Comparison of ENCODE assay signal across 18 cellular contexts in genomic region chrX:12989456-12989855, GRCh38. TPM values are rescaled to one million over a fixed set of nuclear protein-coding genes. Genes with fewer than 3 reads are reported as not detected.
DNase-seq lines count a peak whose midpoint lies in the region; ATAC-seq and TF ChIP-seq lines count a peak whose summit lies in the region.
"Had no signal": no experiment of that assay in that cellular context is flagged by ENCODE, and none has a peak within 500 bp of the region (broad histone marks: within the 10 kb centered on the region; RNA-seq: fewer than 3 reads in every experiment).

No MANE protein-coding gene starts in this region.

- no peaks in the 10 kb centered on the region for H3K36me3 ChIP-seq in mammary epithelial cell (ENCODE audit: insufficient read depth, low read length)
- H3K36me3 ChIP-seq in RWPE2 (ENCODE audit: low read depth) = no peaks in the 10 kb centered on the region
- no peaks in the 10 kb centered on the region for H3K36me3 ChIP-seq in hepatocyte (replicated peaks; ENCODE audit: insufficient read depth, low read depth)
- H3K36me3 ChIP-seq in stomach = no peaks in the 10 kb centered on the region
- H3K36me3 ChIP-seq in endodermal cell (ENCODE audit: control insufficient read depth, insufficient read depth, low read length) = no peaks in the 10 kb centered on the region

- DNase-seq in mammary epithelial cell (no peak), MCF 10A (ENCODE audit: unreplicated experiment) (no peak), RWPE2 (ENCODE audit: low spot score) (no peak), hepatocyte (ENCODE audit: low spot score) (no peak), stomach (no peak), endodermal cell (no peak), NCI-H510A (lab: John Stamatoyannopoulos, UW) (no peak)
- no peak for DNase-seq in activated T-helper 1 cell treated with anti-CD3 and anti-CD28 coated beads, Interleukin-12 subunit alpha, Interleukin-12 subunit beta, Interleukin-2, Interleukin-4 antibody, amounts not matched to agents 30 ng/mL and 10 ng/mL and 1 ng/mL, durations not matched to agents 14 hours and 24 hours and 36 hours (ENCODE audit: low spot score)
- DNase-seq: AML-193; CD4-positive, CD25-positive, alpha-beta regulatory T cell; DMS79 treated with DMSO at 0.1 percent for 48 hours; GOT3; NCI-H1048; NCI-H2107; NCI-H526 treated with DMSO at 0.1 percent for 48 hours; Right ventricle myocardium superior had no signal

- in situ Hi-C loops in mammary epithelial cell (cut with MboI; ENCODE audit: low sequenced_read_pairs in 2 of 2) = no loop called here

- no peak overlapping the region for H2AFZ ChIP-seq in mammary epithelial cell (ENCODE audit: low read depth, low read length)
- no peak overlapping the region for H2AFZ ChIP-seq in hepatocyte

- peaks cover 13% of the 10 kb centered on the region for H3K27me3 Mint-ChIP-seq in MCF 10A (ENCODE audit: insufficient read depth, unreplicated experiment)
- H3K27me3 Mint-ChIP-seq in activated T-helper 1 cell treated with anti-CD3 and anti-CD28 coated beads, Interleukin-12 subunit alpha, Interleukin-12 subunit beta, Interleukin-2, Interleukin-4 antibody, amounts not matched to agents 30 ng/mL and 10 ng/mL and 1 ng/mL, durations not matched to agents 14 hours and 24 hours and 36 hours (ENCODE audit: insufficient read depth) = no peaks in the 10 kb centered on the region
- H3K27me3 Mint-ChIP-seq in endodermal cell (ENCODE audit: insufficient read depth) = peaks cover 1% of the 10 kb centered on the region
- H3K27me3 Mint-ChIP-seq: CD4-positive, CD25-positive, alpha-beta regulatory T cell had no signal

- no TSS peak for BruUV-seq in mammary epithelial cell (replicated peaks; lab: Mats Ljungman, UMichigan)
- no TSS peak for BruUV-seq in MCF 10A (replicated peaks; lab: Mats Ljungman, UMichigan)

- H3K4me3 ChIP-seq in mammary epithelial cell (replicated peaks in 1 of 3; ENCODE audit: insufficient read depth in 1 of 3, low read depth in 2 of 3, low read length in 3 of 3) (no peak overlapping the region), RWPE2 (ENCODE audit: severe bottlenecking) (no peak overlapping the region), hepatocyte (no peak overlapping the region), stomach (no peak overlapping the region), endodermal cell (ENCODE audit: low read length) (no peak overlapping the region)
- H3K4me3 ChIP-seq: K562 had no signal

- H3K27me3 ChIP-seq in mammary epithelial cell (ENCODE audit: insufficient read depth, low read length) (no peaks in the 10 kb centered on the region), RWPE2 (ENCODE audit: insufficient read depth, poor library complexity, severe bottlenecking) (no peaks in the 10 kb centered on the region), hepatocyte (no peaks in the 10 kb centered on the region), stomach (no peaks in the 10 kb centered on the region), endodermal cell (ENCODE audit: control insufficient read depth, insufficient read depth, low read length, poor library complexity, severe bottlenecking) (no peaks in the 10 kb centered on the region)

- intact Hi-C loops in mammary epithelial cell (cut with micrococcal nuclease) = no loop called here
- intact Hi-C loops in MCF 10A (cut with micrococcal nuclease) = loop anchor here (2.0 kb wide), 1 partner anchor 17 kb away; no protein-coding TSS in a partner anchor
- intact Hi-C loops in stomach (cut with DNase I; ENCODE audit: low total_unique reads) = no loop called here
- intact Hi-C loops in activated T-helper 1 cell treated with anti-CD3 and anti-CD28 coated beads, Interleukin-12 subunit alpha, Interleukin-12 subunit beta, Interleukin-2, Interleukin-4 antibody, amounts not matched to agents 30 ng/mL and 10 ng/mL and 1 ng/mL, durations not matched to agents 14 hours and 24 hours and 36 hours (cut with micrococcal nuclease) = no loop called here

- H3K27ac ChIP-seq in mammary epithelial cell (ENCODE audit: insufficient read depth, low read depth, low read length) = peak overlapping the region; percentile 38
- H3K27ac ChIP-seq in RWPE2 (ENCODE audit: poor library complexity, severe bottlenecking) = peak overlapping the region; percentile 71
- H3K27ac ChIP-seq in hepatocyte = peak overlapping the region; percentile 63
- H3K27ac ChIP-seq in stomach = peak overlapping the region in 4 of 5 donors; percentile 47 to 74 (median 54)
- H3K27ac ChIP-seq in endodermal cell (ENCODE audit: low read depth, low read length) = no peak overlapping the region
- H3K27ac ChIP-seq: HL-60 had no signal

- no peaks in the 10 kb centered on the region for H3K79me2 ChIP-seq in mammary epithelial cell (ENCODE audit: insufficient read depth, low read length)
- H3K79me2 ChIP-seq in hepatocyte = no peaks in the 10 kb centered on the region

- peak overlapping the region; percentile 52 for H3K4me2 ChIP-seq in mammary epithelial cell (ENCODE audit: insufficient read depth, low read depth, low read length)
- H3K4me2 ChIP-seq in hepatocyte = peak overlapping the region; percentile 37

- H3K9me2 ChIP-seq in hepatocyte (replicated peaks; ENCODE audit: insufficient read depth) = no peaks in the 10 kb centered on the region

- no peak for TF ChIP-seq POLR2A in stomach (IDR thresholded peaks at IDR 0.05)

- H4K20me1 ChIP-seq in mammary epithelial cell (ENCODE audit: insufficient read depth, low read length) (no peaks in the 10 kb centered on the region), hepatocyte (ENCODE audit: insufficient read depth, poor library complexity, severe bottlenecking) (no peaks in the 10 kb centered on the region)

- H3K9me3 Mint-ChIP-seq in MCF 10A (ENCODE audit: unreplicated experiment) (peaks cover 9% of the 10 kb centered on the region), endodermal cell (peaks cover 54% of the 10 kb centered on the region)
- H3K9me3 Mint-ChIP-seq in activated T-helper 1 cell treated with anti-CD3 and anti-CD28 coated beads, Interleukin-12 subunit alpha, Interleukin-12 subunit beta, Interleukin-2, Interleukin-4 antibody, amounts not matched to agents 30 ng/mL and 10 ng/mL and 1 ng/mL, durations not matched to agents 14 hours and 24 hours and 36 hours = peaks cover 9% of the 10 kb centered on the region

- CTCF ChIA-PET in mammary epithelial cell (lab: Charles Lee; ENCODE audit: low non-redundant PET) (no interaction called here), MCF 10A (lab: Yijun Ruan, JAX) (interaction anchor here (1.1 kb wide), 1 partner anchor 43 kb away, joined by 4 read pairs; no protein-coding TSS in a partner anchor)

- no peaks in the 10 kb centered on the region for H3K36me3 Mint-ChIP-seq in MCF 10A (ENCODE audit: insufficient read depth, unreplicated experiment)
- peaks cover 3% of the 10 kb centered on the region for H3K36me3 Mint-ChIP-seq in activated T-helper 1 cell treated with anti-CD3 and anti-CD28 coated beads, Interleukin-12 subunit alpha, Interleukin-12 subunit beta, Interleukin-2, Interleukin-4 antibody, amounts not matched to agents 30 ng/mL and 10 ng/mL and 1 ng/mL, durations not matched to agents 14 hours and 24 hours and 36 hours (ENCODE audit: low read depth)
- no peaks in the 10 kb centered on the region for H3K36me3 Mint-ChIP-seq in endodermal cell (ENCODE audit: low read depth)
- H3K36me3 Mint-ChIP-seq: CD4-positive, CD25-positive, alpha-beta regulatory T cell had no signal

- H3K9me3 ChIP-seq in mammary epithelial cell (replicated peaks; ENCODE audit: insufficient read depth, low read length) = no peaks in the 10 kb centered on the region
- no peaks in the 10 kb centered on the region for H3K9me3 ChIP-seq in RWPE2 (ENCODE audit: severe bottlenecking)
- H3K9me3 ChIP-seq in hepatocyte (ENCODE audit: low read depth) = no peaks in the 10 kb centered on the region
- H3K9me3 ChIP-seq in stomach = no peaks in the 10 kb centered on the region
- peaks cover 11% of the 10 kb centered on the region for H3K9me3 ChIP-seq in endodermal cell (ENCODE audit: control insufficient read depth, low read length)

- 79% methylated on average over 3 of the region's 3 CpGs for WGBS in mammary epithelial cell (ENCODE audit: low coverage, missing lambda C conversion rate)
- 78% methylated on average over 3 of the region's 3 CpGs for WGBS in hepatocyte (ENCODE audit: low lambda C conversion rate, missing lambda C conversion rate)
- 63 to 79% (median 68%) methylated on average over 3 of the region's 3 CpGs for WGBS in stomach, 5 donors
- WGBS in endodermal cell (ENCODE audit: insufficient coverage in 1 of 2, insufficient read length in 1 of 2), 2 experiments = no CpG with 5 or more reads among the region's 3 CpGs

- H3K9ac ChIP-seq in mammary epithelial cell (ENCODE audit: insufficient read depth, low read length) = no peak overlapping the region
- H3K9ac ChIP-seq in endodermal cell (ENCODE audit: extremely low read depth, low read length, poor library complexity, severe bottlenecking) = no peak overlapping the region

- H3K27ac Mint-ChIP-seq in MCF 10A (ENCODE audit: low read depth, unreplicated experiment) (no peak overlapping the region), endodermal cell (no peak overlapping the region)
- no peak overlapping the region for H3K27ac Mint-ChIP-seq in activated T-helper 1 cell treated with anti-CD3 and anti-CD28 coated beads, Interleukin-12 subunit alpha, Interleukin-12 subunit beta, Interleukin-2, Interleukin-4 antibody, amounts not matched to agents 30 ng/mL and 10 ng/mL and 1 ng/mL, durations not matched to agents 14 hours and 24 hours and 36 hours
- H3K27ac Mint-ChIP-seq: CD4-positive, CD25-positive, alpha-beta regulatory T cell had no signal

- H3K4me3 Mint-ChIP-seq in MCF 10A (ENCODE audit: unreplicated experiment) (no peak overlapping the region), endodermal cell (no peak overlapping the region)
- H3K4me3 Mint-ChIP-seq in activated T-helper 1 cell treated with anti-CD3 and anti-CD28 coated beads, Interleukin-12 subunit alpha, Interleukin-12 subunit beta, Interleukin-2, Interleukin-4 antibody, amounts not matched to agents 30 ng/mL and 10 ng/mL and 1 ng/mL, durations not matched to agents 14 hours and 24 hours and 36 hours = no peak overlapping the region
- H3K4me3 Mint-ChIP-seq: CD4-positive, CD25-positive, alpha-beta regulatory T cell had no signal

- H3K4me1 ChIP-seq in mammary epithelial cell (ENCODE audit: insufficient read depth, low read length) (peaks cover 29% of the 10 kb centered on the region), RWPE2 (ENCODE audit: insufficient read depth, poor library complexity, severe bottlenecking) (peaks cover 25% of the 10 kb centered on the region), hepatocyte (ENCODE audit: insufficient read depth) (peaks cover 51% of the 10 kb centered on the region), stomach (peaks cover 0 to 36% (median 15%) of the 10 kb centered on the region in 4 donors), endodermal cell (ENCODE audit: control insufficient read depth, insufficient read depth, low read length) (no peaks in the 10 kb centered on the region)

- no peak for ATAC-seq in RWPE2 (ENCODE audit: low read depth)

- dilution Hi-C loops in mammary epithelial cell (cut with HindIII; ENCODE audit: low sequenced_read_pairs) = no loop called here

- TF ChIP-seq CTCF in mammary epithelial cell (conservative IDR thresholded peaks at IDR 0.05 in 1 of 2, IDR thresholded peaks at IDR 0.05 in 1 of 2; ENCODE audit: extremely low read depth in 1 of 2, insufficient read depth in 1 of 2, low read depth in 1 of 2, low read length in 2 of 2) (no peak), MCF 10A (IDR thresholded peaks at IDR 0.05; ENCODE audit: unreplicated experiment) (no peak), RWPE2 (IDR thresholded peaks at IDR 0.05; ENCODE audit: poor library complexity, severe bottlenecking) (no peak), hepatocyte (IDR thresholded peaks at IDR 0.05; ENCODE audit: poor library complexity) (no peak), stomach (IDR thresholded peaks at IDR 0.05) (no peak), endodermal cell (conservative IDR thresholded peaks at IDR 0.05) (no peak)

- POLR2A ChIA-PET in MCF 10A (lab: Yijun Ruan, JAX) = interaction anchor here (1.0 kb wide), 1 partner anchor 24 kb away, joined by 3 read pairs; no protein-coding TSS in a partner anchor

- no peak for TF ChIP-seq EP300 in stomach (IDR thresholded peaks at IDR 0.05)

- H3K4me1 Mint-ChIP-seq in MCF 10A (ENCODE audit: insufficient read depth, unreplicated experiment) = peaks cover 20% of the 10 kb centered on the region
- peaks cover 40% of the 10 kb centered on the region for H3K4me1 Mint-ChIP-seq in activated T-helper 1 cell treated with anti-CD3 and anti-CD28 coated beads, Interleukin-12 subunit alpha, Interleukin-12 subunit beta, Interleukin-2, Interleukin-4 antibody, amounts not matched to agents 30 ng/mL and 10 ng/mL and 1 ng/mL, durations not matched to agents 14 hours and 24 hours and 36 hours (ENCODE audit: low read depth)
- peaks cover 5% of the 10 kb centered on the region for H3K4me1 Mint-ChIP-seq in endodermal cell

RNA-seq across cellular contexts. Expression of gene TMSB4X, which starts 14.5 kb away (rescaled TPM):
- total RNA-seq in mammary epithelial cell (1,000 to 10,000 TPM; 1,481 to 1,998 TPM), MCF 10A (2022) (801 and 901 TPM in 2 replicates), hepatocyte (6,141 and 6,242 TPM in 2 replicates), stomach (1,000 to 10,000 TPM; 1,734 to 4,964 (median 2,895) TPM), endodermal cell (1,000 to 10,000 TPM; 1,539 to 2,456 TPM)
- polyA plus RNA-seq in mammary epithelial cell (2,487 TPM), hepatocyte (9,038 and 9,758 TPM in 2 replicates), stomach (over 10,000 TPM in 2 of 3 donors, 1,000 to 10,000 TPM in 1; 4,831 to 14,609 (median 13,196) TPM)
- 1,100 TPM for polyA minus RNA-seq in mammary epithelial cell
- 6,544 and 6,612 TPM in 2 replicates for total RNA-seq in activated T-helper 1 cell treated with anti-CD3 and anti-CD28 coated beads, Interleukin-12 subunit alpha, Interleukin-12 subunit beta, Interleukin-2, Interleukin-4 antibody, amounts not matched to agents 30 ng/mL and 10 ng/mL and 1 ng/mL, durations not matched to agents 14 hours and 24 hours and 36 hours
- polyA plus RNA-seq in endodermal cell (2013, experiment 1 of 2) = 2,887 TPM
- 3,134 TPM for polyA plus RNA-seq in endodermal cell (2013, experiment 2 of 2)

RNA-seq across cellular contexts. Expression of gene FAM9C, which starts 55.0 kb away (rescaled TPM):
- total RNA-seq in mammary epithelial cell = not detected
- polyA plus RNA-seq in mammary epithelial cell = not detected
- polyA minus RNA-seq in mammary epithelial cell = not detected
- total RNA-seq in MCF 10A (2022) = not detected in 2 replicates
- total RNA-seq in hepatocyte = not detected in 2 replicates
- polyA plus RNA-seq in hepatocyte = not detected in 2 replicates
- under 1 TPM in 1 of 5 donors, not detected in 4; 0.18 TPM for total RNA-seq in stomach
- under 1 TPM in 1 of 3 donors, not detected in 2; 0.31 TPM for polyA plus RNA-seq in stomach
- total RNA-seq in activated T-helper 1 cell treated with anti-CD3 and anti-CD28 coated beads, Interleukin-12 subunit alpha, Interleukin-12 subunit beta, Interleukin-2, Interleukin-4 antibody, amounts not matched to agents 30 ng/mL and 10 ng/mL and 1 ng/mL, durations not matched to agents 14 hours and 24 hours and 36 hours = 0.05 TPM in 2 replicates
- total RNA-seq in endodermal cell = not detected
- polyA plus RNA-seq in endodermal cell (2013, experiment 1 of 2) = not detected
- polyA plus RNA-seq in endodermal cell (2013, experiment 2 of 2) = not detected
- total RNA-seq: CD4-positive, CD25-positive, alpha-beta regulatory T cell; K562 had no signal
- polyA plus RNA-seq: CD4-positive, CD25-positive, alpha-beta regulatory T cell; K562 had no signal
